ENCODE assay signal across 9 cellular contexts in the genomic region with DNA sequence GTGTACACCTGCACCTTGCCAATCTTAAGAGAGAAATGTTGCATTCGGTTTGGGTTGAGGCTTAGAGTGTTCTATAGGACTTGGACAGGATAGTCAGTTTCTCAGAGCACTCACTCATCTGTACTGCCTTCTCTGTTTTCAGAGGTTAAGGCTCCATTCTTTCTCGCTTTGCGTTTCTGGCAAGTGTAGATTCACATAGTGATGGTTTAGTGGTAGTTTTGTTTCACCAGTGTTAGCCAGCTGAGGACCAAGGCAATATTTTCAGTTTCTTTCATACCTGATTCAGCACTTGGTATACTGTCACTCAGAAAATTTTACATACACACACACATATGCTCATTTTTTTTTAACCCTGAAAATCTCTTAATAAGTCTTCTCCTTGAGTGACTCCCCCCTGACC. TPM values are rescaled to one million over a fixed set of nuclear protein-coding genes. Genes with fewer than 3 reads are reported as not detected.
DNase-seq lines count a peak whose midpoint lies in the region; ATAC-seq and TF ChIP-seq lines count a peak whose summit lies in the region.
"Had no signal": no experiment of that assay in that cellular context is flagged by ENCODE, and none has a peak within 500 bp of the region (broad histone marks: within the 10 kb centered on the region; RNA-seq: fewer than 3 reads in every experiment).

No MANE protein-coding gene starts in this region.

- H3K27me3 Mint-ChIP-seq in CD4-positive, CD25-positive, alpha-beta regulatory T cell: peaks cover 5% of the 10 kb centered on the region

- H3F3A ChIP-seq in MM.1S (ENCODE audit: insufficient read depth, low read length) (peaks cover 46% of the 10 kb centered on the region), neural cell (ENCODE audit: insufficient read depth, low read length, poor library complexity, severe bottlenecking) (no peaks in the 10 kb centered on the region)

- H3K4me3 Mint-ChIP-seq in CD4-positive, CD25-positive, alpha-beta regulatory T cell: peak overlapping the region; percentile 93 to 99 (median 96)

- ATAC-seq in CD4-positive, CD25-positive, alpha-beta regulatory T cell (ENCODE audit: low read depth in 2 of 2): no peak
- ATAC-seq in HG03139 (IDR thresholded peaks at IDR 0.05; ENCODE audit: unreplicated experiment) (no peak), GM21717 (IDR thresholded peaks at IDR 0.05; ENCODE audit: unreplicated experiment) (no peak)

- H3K4me2 ChIP-seq in MM.1S (ENCODE audit: low read depth, low read length) (peak overlapping the region; percentile 87), neural cell (ENCODE audit: low read length) (peak overlapping the region; percentile 69)

- no peaks in the 10 kb centered on the region for H4K20me1 ChIP-seq in MM.1S (ENCODE audit: insufficient read depth, low read length)
- H4K20me1 ChIP-seq in neural cell (ENCODE audit: insufficient read depth): no peaks in the 10 kb centered on the region

- H3K27ac Mint-ChIP-seq in CD4-positive, CD25-positive, alpha-beta regulatory T cell: peak overlapping the region; percentile 69 to 98 (median 97)

- intact Hi-C loops in dorsolateral prefrontal cortex (cut with DNase I) (loop anchor here (5.0 kb wide), 2 partner anchors 35 to 50 kb away; a partner anchor contains a TSS), head of caudate nucleus (cut with DNase I) (loop anchor here (5.0 to 10.0 kb wide), 2 partner anchors 35 to 48 kb away; a partner anchor contains a TSS)

- no peaks in the 10 kb centered on the region for H3K9me3 Mint-ChIP-seq in CD4-positive, CD25-positive, alpha-beta regulatory T cell

- H3K79me2 ChIP-seq in MM.1S (ENCODE audit: low read length) (peaks cover 74% of the 10 kb centered on the region), neural cell (replicated peaks; ENCODE audit: insufficient read depth, low read length) (peaks cover 25% of the 10 kb centered on the region)

- H3K27ac ChIP-seq in CD4-positive, CD25-positive, alpha-beta regulatory T cell (ENCODE audit: insufficient read depth, low read length, poor library complexity, severe bottlenecking): peak overlapping the region; percentile 91
- H3K27ac ChIP-seq in MM.1S (ENCODE audit: low read length) (peak overlapping the region; percentile 93), dorsolateral prefrontal cortex (no peak overlapping the region), neural cell (ENCODE audit: low read length) (no peak overlapping the region)

- H3K4me3 ChIP-seq in CD4-positive, CD25-positive, alpha-beta regulatory T cell (ENCODE audit: low read depth, low read length): peak overlapping the region; percentile 81
- H3K4me3 ChIP-seq in MM.1S (ENCODE audit: low read length) (peak overlapping the region; percentile 98), dorsolateral prefrontal cortex (peak overlapping the region; percentile 69 to 100 (median 99)), neural cell (ENCODE audit: low read length) (peak overlapping the region; percentile 86)

- TF ChIP-seq EP300 in neural cell (conservative IDR thresholded peaks at IDR 0.05; ENCODE audit: poor library complexity, severe bottlenecking): no peak

- DNase-seq in CD4-positive, CD25-positive, alpha-beta regulatory T cell: no peak
- DNase-seq in MM.1S: peak; percentile 65
- DNase-seq in dorsolateral prefrontal cortex: no peak
- no peak for DNase-seq in NCI-H1417 treated with DMSO at 0.1 percent for 48 hours (lab: John Stamatoyannopoulos, UW)
- no peak for DNase-seq in head of caudate nucleus
- DNase-seq: SW 1271 had no signal

- no peaks in the 10 kb centered on the region for H3K9me2 ChIP-seq in MM.1S (replicated peaks; ENCODE audit: insufficient read depth, low read length)
- no peaks in the 10 kb centered on the region for H3K9me2 ChIP-seq in neural cell (ENCODE audit: insufficient read depth, low read length)

- peaks cover 22% of the 10 kb centered on the region for H3K36me3 Mint-ChIP-seq in CD4-positive, CD25-positive, alpha-beta regulatory T cell

- TF ChIP-seq CTCF in MM.1S (IDR thresholded peaks at IDR 0.05; ENCODE audit: low read length): no peak
- no peak for TF ChIP-seq CTCF in dorsolateral prefrontal cortex (IDR thresholded peaks at IDR 0.05 in 54 of 56, conservative IDR thresholded peaks at IDR 0.05 in 2 of 56; ENCODE audit: low read depth in 1 of 56, partially characterized antibody in 56 of 56)
- no peak for TF ChIP-seq CTCF in neural cell (IDR thresholded peaks at IDR 0.05; ENCODE audit: poor library complexity, severe bottlenecking)

- no peaks in the 10 kb centered on the region for H3K9me3 ChIP-seq in CD4-positive, CD25-positive, alpha-beta regulatory T cell (ENCODE audit: control insufficient read depth in 2 of 2, low read length in 2 of 2)
- H3K9me3 ChIP-seq in MM.1S (replicated peaks; ENCODE audit: insufficient read depth, low read length): no peaks in the 10 kb centered on the region
- H3K9me3 ChIP-seq in neural cell (ENCODE audit: low read length): no peaks in the 10 kb centered on the region

- TF ChIP-seq RAD21 in neural cell (conservative IDR thresholded peaks at IDR 0.05): no peak

- H3K4me1 Mint-ChIP-seq in CD4-positive, CD25-positive, alpha-beta regulatory T cell: peaks cover 19 to 53% (median 44%) of the 10 kb centered on the region in 4 donors

- H3K9ac ChIP-seq in MM.1S (ENCODE audit: low read length) (peak overlapping the region; percentile 97), neural cell (ENCODE audit: low read length) (peak overlapping the region; percentile 94)

- H2AFZ ChIP-seq in MM.1S (ENCODE audit: low read length): no peak overlapping the region
- H2AFZ ChIP-seq in neural cell (ENCODE audit: low read depth, low read length): no peak overlapping the region

- H3K27me3 ChIP-seq in CD4-positive, CD25-positive, alpha-beta regulatory T cell (ENCODE audit: control insufficient read depth, insufficient read depth, low read length): no peaks in the 10 kb centered on the region
- H3K27me3 ChIP-seq in MM.1S (replicated peaks; ENCODE audit: insufficient read depth, low read length) (no peaks in the 10 kb centered on the region), dorsolateral prefrontal cortex (no peaks in the 10 kb centered on the region), neural cell (ENCODE audit: insufficient read depth, low read depth, low read length) (no peaks in the 10 kb centered on the region)

- H3K36me3 ChIP-seq in CD4-positive, CD25-positive, alpha-beta regulatory T cell (ENCODE audit: control insufficient read depth, insufficient read depth, low read length): peaks cover 36% of the 10 kb centered on the region
- H3K36me3 ChIP-seq in MM.1S (replicated peaks; ENCODE audit: insufficient read depth, low read length) (0 out of 2 replicates have a peak, but pooled peaks cover 7% of the 10 kb centered on the region), neural cell (ENCODE audit: insufficient read depth, low read length) (no peaks in the 10 kb centered on the region)

- peaks cover 21% of the 10 kb centered on the region for H3K4me1 ChIP-seq in CD4-positive, CD25-positive, alpha-beta regulatory T cell (ENCODE audit: control insufficient read depth, insufficient read depth, low read length, poor library complexity, severe bottlenecking)
- peaks cover 53% of the 10 kb centered on the region for H3K4me1 ChIP-seq in MM.1S (ENCODE audit: low read length)

TF ChIP-seq in neural cell, 6 proteins besides CTCF, POLR2A, EP300 and RAD21 (continues in another document):
- TF ChIP-seq, protein P1, sequence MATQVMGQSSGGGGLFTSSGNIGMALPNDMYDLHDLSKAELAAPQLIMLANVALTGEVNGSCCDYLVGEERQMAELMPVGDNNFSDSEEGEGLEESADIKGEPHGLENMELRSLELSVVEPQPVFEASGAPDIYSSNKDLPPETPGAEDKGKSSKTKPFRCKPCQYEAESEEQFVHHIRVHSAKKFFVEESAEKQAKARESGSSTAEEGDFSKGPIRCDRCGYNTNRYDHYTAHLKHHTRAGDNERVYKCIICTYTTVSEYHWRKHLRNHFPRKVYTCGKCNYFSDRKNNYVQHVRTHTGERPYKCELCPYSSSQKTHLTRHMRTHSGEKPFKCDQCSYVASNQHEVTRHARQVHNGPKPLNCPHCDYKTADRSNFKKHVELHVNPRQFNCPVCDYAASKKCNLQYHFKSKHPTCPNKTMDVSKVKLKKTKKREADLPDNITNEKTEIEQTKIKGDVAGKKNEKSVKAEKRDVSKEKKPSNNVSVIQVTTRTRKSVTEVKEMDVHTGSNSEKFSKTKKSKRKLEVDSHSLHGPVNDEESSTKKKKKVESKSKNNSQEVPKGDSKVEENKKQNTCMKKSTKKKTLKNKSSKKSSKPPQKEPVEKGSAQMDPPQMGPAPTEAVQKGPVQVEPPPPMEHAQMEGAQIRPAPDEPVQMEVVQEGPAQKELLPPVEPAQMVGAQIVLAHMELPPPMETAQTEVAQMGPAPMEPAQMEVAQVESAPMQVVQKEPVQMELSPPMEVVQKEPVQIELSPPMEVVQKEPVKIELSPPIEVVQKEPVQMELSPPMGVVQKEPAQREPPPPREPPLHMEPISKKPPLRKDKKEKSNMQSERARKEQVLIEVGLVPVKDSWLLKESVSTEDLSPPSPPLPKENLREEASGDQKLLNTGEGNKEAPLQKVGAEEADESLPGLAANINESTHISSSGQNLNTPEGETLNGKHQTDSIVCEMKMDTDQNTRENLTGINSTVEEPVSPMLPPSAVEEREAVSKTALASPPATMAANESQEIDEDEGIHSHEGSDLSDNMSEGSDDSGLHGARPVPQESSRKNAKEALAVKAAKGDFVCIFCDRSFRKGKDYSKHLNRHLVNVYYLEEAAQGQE (IDR thresholded peaks at IDR 0.05; ENCODE audit: borderline replicate concordance): no peak
- TF ChIP-seq SMC3 (conservative IDR thresholded peaks at IDR 0.05; ENCODE audit: poor library complexity): no peak
- no peak for TF ChIP-seq POLR2AphosphoS5 (IDR thresholded peaks at IDR 0.05)

RNA-seq across cellular contexts. Expression of a gene that starts 1.3 kb away (rescaled TPM):
- 46.8 TPM for total RNA-seq in CD4-positive, CD25-positive, alpha-beta regulatory T cell
- 10 to 100 TPM in 2 of 4 donors, 1 to 10 TPM in 2; 7.7 to 14.0 (median 10.3) TPM for polyA plus RNA-seq in CD4-positive, CD25-positive, alpha-beta regulatory T cell
- total RNA-seq in dorsolateral prefrontal cortex: 10 to 100 TPM; 20.3 to 34.3 (median 26.3) TPM
- polyA plus RNA-seq in neural cell: 8.1 and 9.5 TPM in 2 replicates
- 24.9 and 26.3 TPM in 2 replicates for polyA minus RNA-seq in neural cell

RNA-seq across cellular contexts. Expression of a gene that starts 36.9 kb away (rescaled TPM):
- total RNA-seq in CD4-positive, CD25-positive, alpha-beta regulatory T cell: 21.6 TPM
- polyA plus RNA-seq in CD4-positive, CD25-positive, alpha-beta regulatory T cell: 10 to 100 TPM; 13.3 to 15.5 (median 15.2) TPM
- total RNA-seq in dorsolateral prefrontal cortex: 10 to 100 TPM in 119 of 120 experiments, 1 to 10 TPM in 1; 8.8 to 35.9 (median 22.5) TPM
- polyA plus RNA-seq in neural cell: 128 and 148 TPM in 2 replicates
- 81.7 and 89.6 TPM in 2 replicates for polyA minus RNA-seq in neural cell

RNA-seq across cellular contexts. Expression of a gene that starts 38.5 kb away (rescaled TPM):
- 190 TPM for total RNA-seq in CD4-positive, CD25-positive, alpha-beta regulatory T cell
- polyA plus RNA-seq in CD4-positive, CD25-positive, alpha-beta regulatory T cell: 10 to 100 TPM; 11.7 to 13.9 (median 12.8) TPM
- 100 to 1,000 TPM in 99 of 120 experiments, 10 to 100 TPM in 21; 81.3 to 131 (median 109) TPM for total RNA-seq in dorsolateral prefrontal cortex
- 57.1 and 62.2 TPM in 2 replicates for polyA plus RNA-seq in neural cell
- polyA minus RNA-seq in neural cell: 177 and 191 TPM in 2 replicates

RNA-seq across cellular contexts. Expression of a gene that starts 48.2 kb away (rescaled TPM):
- total RNA-seq in CD4-positive, CD25-positive, alpha-beta regulatory T cell: 346 TPM
- 100 to 1,000 TPM; 151 to 252 (median 190) TPM for polyA plus RNA-seq in CD4-positive, CD25-positive, alpha-beta regulatory T cell
- total RNA-seq in dorsolateral prefrontal cortex: 100 to 1,000 TPM in 118 of 120 experiments, 10 to 100 TPM in 2; 70.6 to 245 (median 162) TPM
- polyA plus RNA-seq in neural cell: 389 and 461 TPM in 2 replicates
- polyA minus RNA-seq in neural cell: 263 and 297 TPM in 2 replicates

Comparison
In these comparisons a context has a peak if more than half of its experiments do, and no peak if none do; other contexts are left out.
1. H3K27ac ChIP-seq: peak in CD4-positive, CD25-positive, alpha-beta regulatory T cell (single experiment) and MM.1S (single experiment); none in dorsolateral prefrontal cortex (0 of 59) and neural cell (single experiment).
2. Peak in every context shown above with its lines, with median percentiles within 50 percentile points of each other: H3K4me3 ChIP-seq.